19 cellular contexts compared by ENCODE assay signal in genomic region chr2:47893771-47894170, GRCh38. TPM values are rescaled to one million over a fixed set of nuclear protein-coding genes. Genes with fewer than 3 reads are reported as not detected.
A peak's percentile ranks its signal among the peaks of the same experiment; 100 is the strongest.
DNase-seq lines count a peak whose midpoint lies in the region; ATAC-seq and TF ChIP-seq lines count a peak whose summit lies in the region.
"Had no signal": no experiment of that assay in that cellular context is flagged by ENCODE, and none has a peak within 500 bp of the region (broad histone marks: within the 10 kb centered on the region; RNA-seq: fewer than 3 reads in every experiment).

No MANE protein-coding gene starts in this region.

- TF ChIP-seq POLR2A in IMR-90 (IDR thresholded peaks at IDR 0.05; ENCODE audit: low read depth, low read length), result no peak

- H2BK120ac ChIP-seq in IMR-90 (ENCODE audit: low read depth, low read length), result no peak overlapping the region

- H3K9ac ChIP-seq in IMR-90 (ENCODE audit: low read depth, low read length), result no peak overlapping the region
- H3K9ac ChIP-seq in neural progenitor cell, result no peak overlapping the region

- no peaks in the 10 kb centered on the region for H3K27me3 Mint-ChIP-seq in activated naive CD4-positive, alpha-beta T cell treated with anti-CD3 and anti-CD28 coated beads, Interleukin-2, amount 50 U/mL, for 24 hours
- H3K27me3 Mint-ChIP-seq in activated naive CD4-positive, alpha-beta T cell treated with anti-CD3 and anti-CD28 coated beads for 36 hours (ENCODE audit: low read depth), result no peaks in the 10 kb centered on the region
- H3K27me3 Mint-ChIP-seq in activated T-helper 17 cell treated with anti-CD3 and anti-CD28 coated beads, Interleukin-2, amount 50 U/mL, for 72 hours, result no peaks in the 10 kb centered on the region
- no peaks in the 10 kb centered on the region for H3K27me3 Mint-ChIP-seq in stimulated activated naive B cell treated with anti-CD40 and anti-IgM and Interleukin-4, amounts not matched to agents 10 μg/mL and 1 μg/mL and 100 μg/mL, for 72 hours
- no peaks in the 10 kb centered on the region for H3K27me3 Mint-ChIP-seq in neural progenitor cell (ENCODE audit: insufficient read depth, low read depth)

- intact Hi-C loops in activated naive CD4-positive, alpha-beta T cell treated with anti-CD3 and anti-CD28 coated beads for 36 hours (cut with micrococcal nuclease), result loop anchor here (1.0 kb wide), 1 partner anchor 43 kb away; no protein-coding TSS in a partner anchor
- intact Hi-C loops in IMR-90 (cut with micrococcal nuclease), result no loop called here

- H2BK20ac ChIP-seq in IMR-90 (ENCODE audit: low read depth, low read length), result no peak overlapping the region

- CTCF ChIA-PET in activated naive CD4-positive, alpha-beta T cell treated with anti-CD3 and anti-CD28 coated beads for 36 hours (lab: Charles Lee), result interaction anchor here (0.7 kb wide), 1 partner anchor 513 kb away, joined by 3 read pairs; no protein-coding TSS in a partner anchor
- CTCF ChIA-PET in IMR-90 (lab: Yijun Ruan, JAX), result no interaction called here

- H2AFZ ChIP-seq in IMR-90 (replicated peaks; ENCODE audit: low read length, poor library complexity) (no peak overlapping the region), neural progenitor cell (replicated peaks) (no peak overlapping the region)

- no peak overlapping the region for H2AK5ac ChIP-seq in IMR-90 (ENCODE audit: low read depth, low read length)

- H3K4me1 ChIP-seq in IMR-90 (ENCODE audit: control insufficient read depth, insufficient read depth, low read length), result peaks cover 6% of the 10 kb centered on the region
- peaks cover 4% of the 10 kb centered on the region for H3K4me1 ChIP-seq in neural progenitor cell

- no peak overlapping the region for H2AK9ac ChIP-seq in IMR-90 (replicated peaks; ENCODE audit: low read depth, low read length, poor library complexity)

- no peaks in the 10 kb centered on the region for H3K27me3 ChIP-seq in IMR-90 (ENCODE audit: control insufficient read depth, insufficient read depth, low read length)
- no peaks in the 10 kb centered on the region for H3K27me3 ChIP-seq in neural progenitor cell

- H3K9me3 ChIP-seq in IMR-90 (ENCODE audit: control insufficient read depth, insufficient read depth, low read length) (no peaks in the 10 kb centered on the region), neural progenitor cell (ENCODE audit: low read depth) (no peaks in the 10 kb centered on the region)
- H3K9me3 ChIP-seq: Caco-2 had no signal

- peaks cover 13 to 36% of the 10 kb centered on the region in 2 experiments for H3K79me1 ChIP-seq in IMR-90 (ENCODE audit: low read depth in 1 of 2, low read length in 2 of 2)

- 0 out of 2 replicates have a peak overlapping the region, but pooled peaks have one; percentile 5 for H3K23ac ChIP-seq in IMR-90 (ENCODE audit: low read depth, low read length)

- H3K56ac ChIP-seq in IMR-90 (ENCODE audit: extremely low read depth, insufficient read depth, low read length), result no peak overlapping the region

- H3K9me1 ChIP-seq in IMR-90 (ENCODE audit: insufficient read depth, low read length), result peaks cover 3% of the 10 kb centered on the region; the same call in 1 of the 2 replicates

- no peaks in the 10 kb centered on the region for H3F3A ChIP-seq in neural progenitor cell (ENCODE audit: low read depth)

- no peak for DNase-seq in activated naive CD4-positive, alpha-beta T cell treated with anti-CD3 and anti-CD28 coated beads for 36 hours
- no peak for DNase-seq in IMR-90
- DNase-seq in stimulated activated naive B cell treated with anti-CD40 and anti-IgM and Interleukin-4, amounts not matched to agents 10 μg/mL and 1 μg/mL and 100 μg/mL, for 72 hours, result no peak
- DNase-seq in SW 1271 (lab: John Stamatoyannopoulos, UW), result no peak
- no peak for DNase-seq in neural progenitor cell (ENCODE audit: low spot score)
- DNase-seq: C1 segment of cervical spinal cord, Caco-2, DMS53, HCEC 1CT, NCI-H1092, NCI-H1694 treated with DMSO at 0.1 percent for 48 hours, NCI-H446 treated with DMSO at 0.1 percent for 48 hours, NCI-H774 had no signal

- H4K8ac ChIP-seq in IMR-90 (ENCODE audit: low read depth in 2 of 2, low read length in 2 of 2), result no peak overlapping the region

- no CpG with 5 or more reads among the region's 1 CpG for WGBS in IMR-90 (ENCODE audit: extremely low coverage in 2 of 2, insufficient read length in 1 of 2), 2 experiments

- peaks cover 88% of the 10 kb centered on the region for H3K4me1 Mint-ChIP-seq in activated naive CD4-positive, alpha-beta T cell treated with anti-CD3 and anti-CD28 coated beads, Interleukin-2, amount 50 U/mL, for 24 hours
- H3K4me1 Mint-ChIP-seq in activated naive CD4-positive, alpha-beta T cell treated with anti-CD3 and anti-CD28 coated beads for 36 hours (ENCODE audit: low read depth), result peaks cover 82% of the 10 kb centered on the region
- peaks cover 61% of the 10 kb centered on the region for H3K4me1 Mint-ChIP-seq in activated T-helper 17 cell treated with anti-CD3 and anti-CD28 coated beads, Interleukin-2, amount 50 U/mL, for 72 hours
- peaks cover 40 to 78% of the 10 kb centered on the region in 2 donors for H3K4me1 Mint-ChIP-seq in stimulated activated naive B cell treated with anti-CD40 and anti-IgM and Interleukin-4, amounts not matched to agents 10 μg/mL and 1 μg/mL and 100 μg/mL, for 72 hours
- peaks cover 3% of the 10 kb centered on the region for H3K4me1 Mint-ChIP-seq in neural progenitor cell

- H3K36me3 Mint-ChIP-seq in activated naive CD4-positive, alpha-beta T cell treated with anti-CD3 and anti-CD28 coated beads, Interleukin-2, amount 50 U/mL, for 24 hours, result peaks cover 25% of the 10 kb centered on the region
- peaks cover 6% of the 10 kb centered on the region for H3K36me3 Mint-ChIP-seq in activated naive CD4-positive, alpha-beta T cell treated with anti-CD3 and anti-CD28 coated beads for 36 hours (ENCODE audit: low read depth)
- peaks cover 44% of the 10 kb centered on the region for H3K36me3 Mint-ChIP-seq in activated T-helper 17 cell treated with anti-CD3 and anti-CD28 coated beads, Interleukin-2, amount 50 U/mL, for 72 hours (ENCODE audit: low read depth)
- H3K36me3 Mint-ChIP-seq in stimulated activated naive B cell treated with anti-CD40 and anti-IgM and Interleukin-4, amounts not matched to agents 10 μg/mL and 1 μg/mL and 100 μg/mL, for 72 hours, result peaks cover 13 to 38% of the 10 kb centered on the region in 2 donors
- peaks cover 36% of the 10 kb centered on the region for H3K36me3 Mint-ChIP-seq in neural progenitor cell

- peak overlapping the region; percentile 49 for H3K27ac Mint-ChIP-seq in activated naive CD4-positive, alpha-beta T cell treated with anti-CD3 and anti-CD28 coated beads, Interleukin-2, amount 50 U/mL, for 24 hours
- H3K27ac Mint-ChIP-seq in activated naive CD4-positive, alpha-beta T cell treated with anti-CD3 and anti-CD28 coated beads for 36 hours, result no peak overlapping the region
- peak overlapping the region; percentile 24 for H3K27ac Mint-ChIP-seq in activated T-helper 17 cell treated with anti-CD3 and anti-CD28 coated beads, Interleukin-2, amount 50 U/mL, for 72 hours
- H3K27ac Mint-ChIP-seq in stimulated activated naive B cell treated with anti-CD40 and anti-IgM and Interleukin-4, amounts not matched to agents 10 μg/mL and 1 μg/mL and 100 μg/mL, for 72 hours, result peak overlapping the region; percentile 20
- no peak overlapping the region for H3K27ac Mint-ChIP-seq in neural progenitor cell

- peaks cover 100% of the 10 kb centered on the region for H3K79me2 ChIP-seq in neural progenitor cell (ENCODE audit: low read depth)

- dilution Hi-C loops in IMR-90 (cut with HindIII; ENCODE audit: low sequenced_read_pairs, unreplicated experiment), result no loop called here

- H3K4me3 ChIP-seq in IMR-90 (ENCODE audit: insufficient read depth, low read depth, low read length), result no peak overlapping the region
- H3K4me3 ChIP-seq in neural progenitor cell, result no peak overlapping the region
- H3K4me3 ChIP-seq: GM12878 had no signal

- no peak overlapping the region for H2BK5ac ChIP-seq in IMR-90 (ENCODE audit: low read depth, low read length, poor library complexity, severe bottlenecking)

- H3K4me2 ChIP-seq in IMR-90 (ENCODE audit: low read depth, low read length), result no peak overlapping the region
- H3K4me2 ChIP-seq in neural progenitor cell, result no peak overlapping the region

- H3K14ac ChIP-seq in IMR-90 (replicated peaks; ENCODE audit: low read depth, low read length), result no peak overlapping the region

- POLR2A ChIA-PET in IMR-90 (lab: Charles Lee; ENCODE audit: unreplicated experiment), result no interaction called here

- H3K4ac ChIP-seq in IMR-90 (ENCODE audit: low read depth, low read length), result no peak overlapping the region

- ATAC-seq in IMR-90 (ENCODE audit: low read depth), result no peak
- ATAC-seq in activated T-helper 17 cell treated with anti-CD3 and anti-CD28 coated beads, Interleukin-2, amount 50 U/mL, for 72 hours (replicated peaks), result no peak
- no peak for ATAC-seq in stimulated activated naive B cell treated with anti-CD40 and anti-IgM and Interleukin-4, amounts not matched to agents 10 μg/mL and 1 μg/mL and 100 μg/mL, for 72 hours (replicated peaks)
- ATAC-seq in HG02623 (IDR thresholded peaks at IDR 0.05; ENCODE audit: unreplicated experiment), result no peak
- ATAC-seq: GM12878, Panc1, Right ventricle myocardium inferior had no signal

- no TSS peak for BruUV-seq in IMR-90 (replicated peaks; lab: Mats Ljungman, UMichigan)

- in situ Hi-C loops in IMR-90 (cut with MboI; ENCODE audit: low sequenced_read_pairs), result loop anchor here (10.0 kb wide), 1 partner anchor 431 kb away; no protein-coding TSS in a partner anchor

- H3K4me3 Mint-ChIP-seq in activated naive CD4-positive, alpha-beta T cell treated with anti-CD3 and anti-CD28 coated beads, Interleukin-2, amount 50 U/mL, for 24 hours, result peak overlapping the region; percentile 38
- H3K4me3 Mint-ChIP-seq in activated naive CD4-positive, alpha-beta T cell treated with anti-CD3 and anti-CD28 coated beads for 36 hours, result no peak overlapping the region
- H3K4me3 Mint-ChIP-seq in activated T-helper 17 cell treated with anti-CD3 and anti-CD28 coated beads, Interleukin-2, amount 50 U/mL, for 72 hours, result no peak overlapping the region
- H3K4me3 Mint-ChIP-seq in stimulated activated naive B cell treated with anti-CD40 and anti-IgM and Interleukin-4, amounts not matched to agents 10 μg/mL and 1 μg/mL and 100 μg/mL, for 72 hours, result no peak overlapping the region
- no peak overlapping the region for H3K4me3 Mint-ChIP-seq in neural progenitor cell

- H3K18ac ChIP-seq in IMR-90 (ENCODE audit: low read depth, low read length), result no peak overlapping the region

- H4K20me1 ChIP-seq in IMR-90 (ENCODE audit: insufficient read depth, low read length) (peaks cover 88% of the 10 kb centered on the region), neural progenitor cell (ENCODE audit: low read depth) (peaks cover 100% of the 10 kb centered on the region)

- no peak for TF ChIP-seq CTCF in IMR-90 (conservative IDR thresholded peaks at IDR 0.05; ENCODE audit: low read depth, low read length)
- no peak for TF ChIP-seq CTCF in neural progenitor cell (IDR thresholded peaks at IDR 0.05)

- no peak overlapping the region for H4K91ac ChIP-seq in IMR-90 (ENCODE audit: insufficient read depth, low read depth, low read length)

- H3K27ac ChIP-seq in IMR-90 (ENCODE audit: insufficient read depth, low read length) (no peak overlapping the region), neural progenitor cell (no peak overlapping the region)

- H4K5ac ChIP-seq in IMR-90 (ENCODE audit: low read depth, low read length), result no peak overlapping the region

- no peaks in the 10 kb centered on the region for H3K9me3 Mint-ChIP-seq in activated naive CD4-positive, alpha-beta T cell treated with anti-CD3 and anti-CD28 coated beads, Interleukin-2, amount 50 U/mL, for 24 hours
- no peaks in the 10 kb centered on the region for H3K9me3 Mint-ChIP-seq in activated naive CD4-positive, alpha-beta T cell treated with anti-CD3 and anti-CD28 coated beads for 36 hours
- no peaks in the 10 kb centered on the region for H3K9me3 Mint-ChIP-seq in activated T-helper 17 cell treated with anti-CD3 and anti-CD28 coated beads, Interleukin-2, amount 50 U/mL, for 72 hours
- H3K9me3 Mint-ChIP-seq in stimulated activated naive B cell treated with anti-CD40 and anti-IgM and Interleukin-4, amounts not matched to agents 10 μg/mL and 1 μg/mL and 100 μg/mL, for 72 hours, result no peaks in the 10 kb centered on the region
- H3K9me3 Mint-ChIP-seq in neural progenitor cell, result peaks cover 2% of the 10 kb centered on the region

- H2BK15ac ChIP-seq in IMR-90 (ENCODE audit: low read depth, low read length), result no peak overlapping the region

- H3K36me3 ChIP-seq in IMR-90 (ENCODE audit: control insufficient read depth, insufficient read depth, low read length) (peaks cover 1% of the 10 kb centered on the region; the same call in 1 of the 2 replicates), neural progenitor cell (no peaks in the 10 kb centered on the region)

- no peak for TF ChIP-seq RAD21 in IMR-90 (IDR thresholded peaks at IDR 0.05; ENCODE audit: low read length)

RNA-seq across cellular contexts. Expression of gene FBXO11, which starts 12.5 kb away (rescaled TPM):
- 10 to 100 TPM; 32.8 to 35.0 TPM for total RNA-seq in activated naive CD4-positive, alpha-beta T cell treated with anti-CD3 and anti-CD28 coated beads for 36 hours
- total RNA-seq in IMR-90 (2012; rRNA removed) (27.1 and 32.2 TPM in 2 replicates), neural progenitor cell (ENCODE audit: low replicate concordance) (49.5 and 71.3 TPM in 2 replicates)
- 21.0 and 29.6 TPM in 2 replicates for polyA plus RNA-seq in IMR-90 (2012; rRNA removed)
- 6.6 and 21.7 TPM in 2 replicates for polyA plus RNA-seq in IMR-90 (2012; cell fraction: cytosol; rRNA removed)
- 9.6 and 93.3 TPM in 2 replicates for polyA plus RNA-seq in IMR-90 (2012; cell fraction: nucleus; rRNA removed; ENCODE audit: low replicate concordance)
- total RNA-seq in activated T-helper 17 cell treated with anti-CD3 and anti-CD28 coated beads, Interleukin-2, amount 50 U/mL, for 72 hours, result 10 to 100 TPM; 43.5 to 66.7 TPM

Comparison
In these comparisons a context has a peak if more than half of its experiments do, and no peak if none do; other contexts are left out.
1. H3K27ac Mint-ChIP-seq: peak in activated naive CD4-positive, alpha-beta T cell treated with anti-CD3 and anti-CD28 coated beads, Interleukin-2, amount 50 U/mL, for 24 hours (single experiment), activated T-helper 17 cell treated with anti-CD3 and anti-CD28 coated beads, Interleukin-2, amount 50 U/mL, for 72 hours (single experiment) and stimulated activated naive B cell treated with anti-CD40 and anti-IgM and Interleukin-4, amounts not matched to agents 10 μg/mL and 1 μg/mL and 100 μg/mL, for 72 hours (single experiment); none in activated naive CD4-positive, alpha-beta T cell treated with anti-CD3 and anti-CD28 coated beads for 36 hours (single experiment) and neural progenitor cell (single experiment).